Comparison of ENCODE assay signal across 14 cellular contexts in genomic region chr1:156150107-156151000, GRCh38. TPM values are rescaled to one million over a fixed set of nuclear protein-coding genes. Genes with fewer than 3 reads are reported as not detected.
DNase-seq lines count a peak whose midpoint lies in the region; ATAC-seq, FAIRE-seq and TF ChIP-seq lines count a peak whose summit lies in the region.
"Had no signal": no experiment of that assay in that cellular context is flagged by ENCODE, and none has a peak within 500 bp of the region (broad histone marks: within the 10 kb centered on the region; RNA-seq: fewer than 3 reads in every experiment).

No MANE protein-coding gene starts in this region.

- no peak for FAIRE-seq in HepG2 (lab: Jason Lieb, UNC)
- no peak for FAIRE-seq in H54 (lab: Jason Lieb, UNC)

- H3K27ac ChIP-seq in HepG2 (ENCODE audit: extremely low read length, insufficient read depth, low read length) (no peak overlapping the region), right lobe of liver (no peak overlapping the region), SU-DHL-6 (ENCODE audit: low read depth, low read length) (peak overlapping the region; percentile 94)
- H3K27ac ChIP-seq: gastroesophageal sphincter had no signal

- WGBS in HepG2 (ENCODE audit: low lambda C conversion rate), result 27% methylated on average over 12 of the region's 13 CpGs
- WGBS in right lobe of liver (ENCODE audit: insufficient coverage, low coverage, low lambda C conversion rate, missing lambda C conversion rate), result 56% methylated on average over 7 of the region's 13 CpGs

- H3K9ac ChIP-seq in HepG2 (ENCODE audit: insufficient read depth, low read depth, low read length), result no peak overlapping the region
- H3K9ac ChIP-seq in SU-DHL-6 (ENCODE audit: low read length), result peak overlapping the region; percentile 67

- peaks cover 61% of the 10 kb centered on the region for H3F3A ChIP-seq in SU-DHL-6 (ENCODE audit: insufficient read depth)

- no peaks in the 10 kb centered on the region for H3K36me3 ChIP-seq in HepG2 (replicated peaks in 1 of 2; ENCODE audit: control insufficient read depth in 1 of 2, insufficient read depth in 2 of 2, low read length in 2 of 2)
- H3K36me3 ChIP-seq in right lobe of liver, result no peaks in the 10 kb centered on the region
- H3K36me3 ChIP-seq in SU-DHL-6 (ENCODE audit: low read length), result no peaks in the 10 kb centered on the region
- H3K36me3 ChIP-seq: gastroesophageal sphincter had no signal

- CTCF ChIA-PET in HepG2 (lab: Yijun Ruan, JAX; ENCODE audit: low intra/inter-chr PET ratio, low total read pairs), result no interaction called here

- H3K4me3 ChIP-seq in HepG2 (replicated peaks in 1 of 3; ENCODE audit: insufficient read depth in 1 of 3, low read depth in 2 of 3, low read length in 3 of 3), result peak overlapping the region in 1 of 3 experiments; percentile 41; a peak in 2 of 6 replicates
- no peak overlapping the region for H3K4me3 ChIP-seq in right lobe of liver
- peak overlapping the region; percentile 62 for H3K4me3 ChIP-seq in SU-DHL-6 (ENCODE audit: insufficient read depth, low read length, poor library complexity, severe bottlenecking)
- H3K4me3 ChIP-seq: gastroesophageal sphincter had no signal

- H3K9me3 ChIP-seq in HepG2 (ENCODE audit: low read length), result no peaks in the 10 kb centered on the region
- no peaks in the 10 kb centered on the region for H3K9me3 ChIP-seq in right lobe of liver
- H3K9me3 ChIP-seq in SU-DHL-6 (ENCODE audit: insufficient read depth, low read length), result no peaks in the 10 kb centered on the region
- H3K9me3 ChIP-seq: gastroesophageal sphincter had no signal

- H3K4me2 ChIP-seq in HepG2 (ENCODE audit: low read depth, low read length) (peak overlapping the region; percentile 70), SU-DHL-6 (ENCODE audit: low read depth, low read length, poor library complexity, severe bottlenecking) (peak overlapping the region; percentile 98)

- H2AFZ ChIP-seq in HepG2 (ENCODE audit: low read length) (no peak overlapping the region), SU-DHL-6 (ENCODE audit: low read depth, low read length, severe bottlenecking) (no peak overlapping the region)

- TF ChIP-seq POLR2A in HepG2 (IDR thresholded peaks at IDR 0.05; ENCODE audit: insufficient read depth in 1 of 2, low read depth in 2 of 2, low read length in 2 of 2) (no peak), right lobe of liver (IDR thresholded peaks at IDR 0.05) (no peak), H54 (IDR thresholded peaks at IDR 0.05; ENCODE audit: low read depth, low read length) (no peak)

- no peak for DNase-seq in HepG2 (ENCODE audit: low spot score)
- DNase-seq in right lobe of liver, result no peak
- DNase-seq in islet precursor cell, result peak; percentile 55
- no peak for DNase-seq in activated gamma-delta T cell treated with Interleukin-2 at 50 U/mL for 16 hours
- DNase-seq in LoVo (ENCODE audit: low spot score), result no peak
- DNase-seq in inferior parietal cortex (ENCODE audit: extremely low spot score), result no peak
- no peak for DNase-seq in H54 (ENCODE audit: insufficient read length, low spot score)
- DNase-seq: KG1; left cardiac atrium; NCI-H2029 treated with DMSO at 0.1 percent for 48 hours; OCI-M1; stimulated activated CD4-positive, alpha-beta T cell treated with anti-CD3 and anti-CD28 coated beads, Interleukin-12 subunit alpha, Interleukin-12 subunit beta, amount 100 ng/mL, for 4 hours had no signal

- no peak for TF ChIP-seq RAD21 in HepG2 (CRISPR knock-in tag; IDR thresholded peaks at IDR 0.05)

- H3K79me2 ChIP-seq in HepG2 (ENCODE audit: insufficient read depth, low read length) (no peaks in the 10 kb centered on the region), SU-DHL-6 (ENCODE audit: insufficient read depth, low read length) (peaks cover 31% of the 10 kb centered on the region)

- TF ChIP-seq CTCF in HepG2 (CRISPR knock-in tag; IDR thresholded peaks at IDR 0.05) (no peak), right lobe of liver (IDR thresholded peaks at IDR 0.05) (no peak), SU-DHL-6 (IDR thresholded peaks at IDR 0.05; ENCODE audit: insufficient read depth, low read length, poor library complexity, severe bottlenecking) (no peak)

- POLR2A ChIA-PET in HepG2 (lab: Yijun Ruan, JAX), result interaction anchor here (0.6 to 2.1 kb wide), 6 partner anchors 23 to 216 kb away, joined by 3 to 12 read pairs (median 4); partner anchors contain the start of genes KHDC4, LMNA and PMF1

- H3K27me3 ChIP-seq in HepG2 (ENCODE audit: control insufficient read depth in 1 of 2, insufficient read depth in 2 of 2, low read length in 2 of 2) (peaks cover 0 to 19% of the 10 kb centered on the region in 2 experiments; a peak in 3 of 5 replicates), right lobe of liver (no peaks in the 10 kb centered on the region), SU-DHL-6 (ENCODE audit: low read length) (no peaks in the 10 kb centered on the region)

- intact Hi-C loops in HepG2 (cut with micrococcal nuclease; ENCODE audit: unreplicated experiment), result no loop called here
- intact Hi-C loops in right lobe of liver (cut with DNase I), result no loop called here

- peak; percentile 61 for ATAC-seq in HepG2
- ATAC-seq in right lobe of liver, result no peak
- ATAC-seq: gastroesophageal sphincter, left cardiac atrium had no signal

- in situ Hi-C loops in HepG2 (cut with HindIII; ENCODE audit: extremely low pct_ligation_motif_present, low pct_unique_long_range_greater_than_20kb), result no loop called here

- BruUV-seq in HepG2 (replicated peaks; lab: Mats Ljungman, UMichigan), result no TSS peak

- H3K9me2 ChIP-seq in SU-DHL-6 (replicated peaks; ENCODE audit: insufficient read depth, low read length), result no peaks in the 10 kb centered on the region

- H4K20me1 ChIP-seq in HepG2 (ENCODE audit: insufficient read depth, low read length) (no peaks in the 10 kb centered on the region), SU-DHL-6 (ENCODE audit: low read depth, low read length) (no peaks in the 10 kb centered on the region)

- peaks cover 72% of the 10 kb centered on the region for H3K4me1 ChIP-seq in HepG2 (ENCODE audit: insufficient read depth, low read length)
- H3K4me1 ChIP-seq in right lobe of liver, result peaks cover 0 to 15% (median 10%) of the 10 kb centered on the region in 4 donors

- no peak for TF ChIP-seq EP300 in HepG2 (IDR thresholded peaks at IDR 0.05; ENCODE audit: low read depth in 2 of 2, low read length in 2 of 2)
- TF ChIP-seq EP300 in HepG2 (CRISPR knock-in tag; IDR thresholded peaks at IDR 0.05; ENCODE audit: borderline replicate concordance), result no peak

RNA-seq across cellular contexts. Expression of gene SEMA4A, which starts 3.0 kb away (rescaled TPM):
- total RNA-seq in HepG2 (2016; rRNA removed; fragmentation: Illumina TruSeq; extraction: Trizol) (0.09 TPM in 1 of 2 replicates, not detected in the other), right lobe of liver (1 to 10 TPM in 4 of 6 experiments, under 1 TPM in 2; 0.62 to 2.6 (median 1.3) TPM)
- total RNA-seq in HepG2 (2016; cell fraction: cytosol; rRNA removed; fragmentation: Illumina TruSeq; extraction: Trizol; ENCODE audit: low read depth), result not detected in 2 replicates
- 0.15 TPM in 1 of 2 replicates, not detected in the other for total RNA-seq in HepG2 (2016; cell fraction: insoluble cytoplasmic fraction; rRNA removed; fragmentation: Illumina TruSeq; extraction: Trizol)
- not detected in 2 replicates for total RNA-seq in HepG2 (2016; cell fraction: membrane; rRNA removed; fragmentation: Illumina TruSeq; extraction: Trizol)
- 0.13 TPM in 1 of 2 replicates, not detected in the other for total RNA-seq in HepG2 (2016; cell fraction: nucleus; rRNA removed; fragmentation: Illumina TruSeq; extraction: Trizol)
- 0.14 and 0.20 TPM in 2 replicates for polyA plus RNA-seq in HepG2 (2011; rRNA removed)
- polyA plus RNA-seq in HepG2 (2011; cell fraction: cytosol; rRNA removed), result 0.08 and 0.09 TPM in 2 replicates
- polyA plus RNA-seq in HepG2 (2011; cell fraction: nucleus; rRNA removed), result 0.21 and 0.61 TPM in 2 replicates
- polyA plus RNA-seq in HepG2 (2012), result 0.19 and 0.21 TPM in 2 replicates
- not detected in 2 replicates for polyA plus RNA-seq in HepG2 (2016; cell fraction: cytosol; fragmentation: Illumina TruSeq; extraction: Trizol; ENCODE audit: low read depth)
- polyA plus RNA-seq in HepG2 (2016; cell fraction: insoluble cytoplasmic fraction; fragmentation: Illumina TruSeq; extraction: Trizol; ENCODE audit: low read depth), result 0.45 TPM in 1 of 2 replicates, not detected in the other
- not detected in 2 replicates for polyA plus RNA-seq in HepG2 (2016; cell fraction: membrane; fragmentation: Illumina TruSeq; extraction: Trizol; ENCODE audit: low read depth)
- 0.15 TPM in 1 of 2 replicates, not detected in the other for polyA plus RNA-seq in HepG2 (2016; cell fraction: nucleus; fragmentation: Illumina TruSeq; extraction: Trizol; ENCODE audit: insufficient read depth, low read depth)
- polyA minus RNA-seq in HepG2 (2011; rRNA and poly(A)+ RNA removed; ENCODE audit: low replicate concordance), result 0.88 and 18.6 TPM in 2 replicates
- polyA minus RNA-seq in HepG2 (2011; cell fraction: cytosol; rRNA and poly(A)+ RNA removed), result not detected in 2 replicates
- 0.39 TPM in 1 of 2 replicates, not detected in the other for polyA minus RNA-seq in HepG2 (2011; cell fraction: nucleus; rRNA and poly(A)+ RNA removed)

RNA-seq across cellular contexts. Expression of gene LMNA, which starts 35.8 kb away (rescaled TPM):
- 190 and 225 TPM in 2 replicates for total RNA-seq in HepG2 (2016; rRNA removed; fragmentation: Illumina TruSeq; extraction: Trizol)
- total RNA-seq in HepG2 (2016; cell fraction: cytosol; rRNA removed; fragmentation: Illumina TruSeq; extraction: Trizol; ENCODE audit: low read depth), result 16.7 and 20.3 TPM in 2 replicates
- 150 and 214 TPM in 2 replicates for total RNA-seq in HepG2 (2016; cell fraction: insoluble cytoplasmic fraction; rRNA removed; fragmentation: Illumina TruSeq; extraction: Trizol)
- total RNA-seq in HepG2 (2016; cell fraction: membrane; rRNA removed; fragmentation: Illumina TruSeq; extraction: Trizol), result 22.8 and 26.6 TPM in 2 replicates
- 106 and 117 TPM in 2 replicates for total RNA-seq in HepG2 (2016; cell fraction: nucleus; rRNA removed; fragmentation: Illumina TruSeq; extraction: Trizol)
- 107 and 110 TPM in 2 replicates for polyA plus RNA-seq in HepG2 (2011; rRNA removed)
- 79.6 and 122 TPM in 2 replicates for polyA plus RNA-seq in HepG2 (2011; cell fraction: cytosol; rRNA removed)
- polyA plus RNA-seq in HepG2 (2011; cell fraction: nucleus; rRNA removed), result 236 and 366 TPM in 2 replicates
- 86.7 and 101 TPM in 2 replicates for polyA plus RNA-seq in HepG2 (2012)
- 11.1 and 13.2 TPM in 2 replicates for polyA plus RNA-seq in HepG2 (2016; cell fraction: cytosol; fragmentation: Illumina TruSeq; extraction: Trizol; ENCODE audit: low read depth)
- 143 and 179 TPM in 2 replicates for polyA plus RNA-seq in HepG2 (2016; cell fraction: insoluble cytoplasmic fraction; fragmentation: Illumina TruSeq; extraction: Trizol; ENCODE audit: low read depth)
- 12.6 and 16.9 TPM in 2 replicates for polyA plus RNA-seq in HepG2 (2016; cell fraction: membrane; fragmentation: Illumina TruSeq; extraction: Trizol; ENCODE audit: low read depth)
- polyA plus RNA-seq in HepG2 (2016; cell fraction: nucleus; fragmentation: Illumina TruSeq; extraction: Trizol; ENCODE audit: insufficient read depth, low read depth), result 177 and 182 TPM in 2 replicates
- 159 and 307 TPM in 2 replicates for polyA minus RNA-seq in HepG2 (2011; rRNA and poly(A)+ RNA removed; ENCODE audit: low replicate concordance)
- 120 and 130 TPM in 2 replicates for polyA minus RNA-seq in HepG2 (2011; cell fraction: cytosol; rRNA and poly(A)+ RNA removed)
- polyA minus RNA-seq in HepG2 (2011; cell fraction: nucleus; rRNA and poly(A)+ RNA removed), result 67.7 and 70.4 TPM in 2 replicates
- 100 to 1,000 TPM in 3 of 6 experiments, 10 to 100 TPM in 3; 79.4 to 129 (median 98.8) TPM for total RNA-seq in right lobe of liver

RNA-seq across cellular contexts. Expression of gene SLC25A44, which starts 43.5 kb away (rescaled TPM):
- total RNA-seq in HepG2 (2016; rRNA removed; fragmentation: Illumina TruSeq; extraction: Trizol) (10.7 and 12.4 TPM in 2 replicates), right lobe of liver (10 to 100 TPM; 19.1 to 30.5 (median 20.0) TPM)
- total RNA-seq in HepG2 (2016; cell fraction: cytosol; rRNA removed; fragmentation: Illumina TruSeq; extraction: Trizol; ENCODE audit: low read depth), result 2.6 and 3.8 TPM in 2 replicates
- total RNA-seq in HepG2 (2016; cell fraction: insoluble cytoplasmic fraction; rRNA removed; fragmentation: Illumina TruSeq; extraction: Trizol), result 11.2 and 11.8 TPM in 2 replicates
- 11.4 and 14.2 TPM in 2 replicates for total RNA-seq in HepG2 (2016; cell fraction: membrane; rRNA removed; fragmentation: Illumina TruSeq; extraction: Trizol)
- 8.0 and 11.8 TPM in 2 replicates for total RNA-seq in HepG2 (2016; cell fraction: nucleus; rRNA removed; fragmentation: Illumina TruSeq; extraction: Trizol)
- 13.4 and 14.3 TPM in 2 replicates for polyA plus RNA-seq in HepG2 (2011; rRNA removed)
- polyA plus RNA-seq in HepG2 (2011; cell fraction: cytosol; rRNA removed), result 9.3 and 10.2 TPM in 2 replicates
- 16.0 and 19.8 TPM in 2 replicates for polyA plus RNA-seq in HepG2 (2011; cell fraction: nucleus; rRNA removed)
- polyA plus RNA-seq in HepG2 (2012), result 13.1 and 13.9 TPM in 2 replicates
- 2.3 TPM in 2 replicates for polyA plus RNA-seq in HepG2 (2016; cell fraction: cytosol; fragmentation: Illumina TruSeq; extraction: Trizol; ENCODE audit: low read depth)
- polyA plus RNA-seq in HepG2 (2016; cell fraction: insoluble cytoplasmic fraction; fragmentation: Illumina TruSeq; extraction: Trizol; ENCODE audit: low read depth), result 14.4 and 18.0 TPM in 2 replicates
- 11.1 and 12.7 TPM in 2 replicates for polyA plus RNA-seq in HepG2 (2016; cell fraction: membrane; fragmentation: Illumina TruSeq; extraction: Trizol; ENCODE audit: low read depth)
- 18.3 and 20.7 TPM in 2 replicates for polyA plus RNA-seq in HepG2 (2016; cell fraction: nucleus; fragmentation: Illumina TruSeq; extraction: Trizol; ENCODE audit: insufficient read depth, low read depth)
- polyA minus RNA-seq in HepG2 (2011; rRNA and poly(A)+ RNA removed; ENCODE audit: low replicate concordance), result 12.6 and 66.8 TPM in 2 replicates
- 4.2 and 6.0 TPM in 2 replicates for polyA minus RNA-seq in HepG2 (2011; cell fraction: cytosol; rRNA and poly(A)+ RNA removed)
- polyA minus RNA-seq in HepG2 (2011; cell fraction: nucleus; rRNA and poly(A)+ RNA removed), result 5.8 and 9.9 TPM in 2 replicates
